In the genomic region with DNA sequence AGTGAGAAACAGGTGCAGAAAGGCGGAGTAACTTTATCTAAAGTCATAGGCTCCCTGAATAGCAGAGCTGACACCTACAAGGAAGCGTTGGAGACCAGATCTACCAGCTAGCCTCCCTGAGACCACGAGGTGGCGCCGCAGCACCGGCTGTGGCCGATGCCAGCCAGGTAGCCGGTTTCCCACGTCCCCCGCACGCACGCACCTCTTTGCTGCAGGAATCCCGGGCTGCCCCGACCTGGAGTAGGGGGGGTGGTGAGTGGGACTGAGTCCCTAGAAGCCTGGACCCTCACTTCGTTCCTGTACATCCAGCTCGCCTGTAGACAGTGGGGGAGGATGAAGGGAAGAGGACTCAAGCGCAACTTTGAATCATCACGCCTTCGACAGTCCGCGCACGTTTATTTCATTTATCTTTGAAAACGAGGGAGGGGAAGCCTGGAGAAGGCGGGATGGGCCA, we compare ENCODE assay signal across 8 cellular contexts. TPM values are rescaled to one million over a fixed set of nuclear protein-coding genes. Genes with fewer than 3 reads are reported as not detected.
A peak's percentile ranks its signal among the peaks of the same experiment; 100 is the strongest.
DNase-seq lines count a peak whose midpoint lies in the region; ATAC-seq and TF ChIP-seq lines count a peak whose summit lies in the region.

No MANE protein-coding gene starts in this region.

- H2AFZ ChIP-seq in MM.1S (ENCODE audit: low read length) (peak overlapping the region; percentile 29; the same call in 1 of the 2 replicates), osteoblast (ENCODE audit: low read length) (peak overlapping the region; percentile 36)

- peaks cover 24% of the 10 kb centered on the region for H3K4me1 Mint-ChIP-seq in activated naive CD4-positive, alpha-beta T cell treated with anti-CD3 and anti-CD28 coated beads, Interleukin-2, amount 50 U/mL, for 24 hours

- ATAC-seq in HG03439 (IDR thresholded peaks at IDR 0.05; ENCODE audit: unreplicated experiment), result no peak

- H3K27ac ChIP-seq in MM.1S (ENCODE audit: low read length) (no peak overlapping the region), osteoblast (ENCODE audit: low read depth, low read length) (peak overlapping the region; percentile 29), suprapubic skin (no peak overlapping the region)

- peaks cover 38% of the 10 kb centered on the region for H3K27me3 ChIP-seq in MM.1S (replicated peaks; ENCODE audit: insufficient read depth, low read length)
- no peaks in the 10 kb centered on the region for H3K27me3 ChIP-seq in osteoblast (ENCODE audit: insufficient read depth, low read length)
- H3K27me3 ChIP-seq in suprapubic skin, result peaks cover 25% of the 10 kb centered on the region

- no peak overlapping the region for H3K9ac ChIP-seq in MM.1S (ENCODE audit: low read length)

- H3K4me2 ChIP-seq in MM.1S (ENCODE audit: low read depth, low read length) (peak overlapping the region; percentile 76), osteoblast (ENCODE audit: insufficient read depth, low read length) (peak overlapping the region; percentile 78)

- no peaks in the 10 kb centered on the region for H3K36me3 Mint-ChIP-seq in activated naive CD4-positive, alpha-beta T cell treated with anti-CD3 and anti-CD28 coated beads, Interleukin-2, amount 50 U/mL, for 24 hours

- DNase-seq in MM.1S (peak; percentile 83), SKM-1 treated with dmso at 0.1 percent for 144 hours (lab: John Stamatoyannopoulos, UW; ENCODE audit: unreplicated experiment) (peak; percentile 72), glomerular visceral epithelial cell (ENCODE audit: extremely low spot score) (peak; percentile 80), osteoblast (ENCODE audit: insufficient read length, low spot score, missing footprints) (peak; percentile 96), suprapubic skin (ENCODE audit: low spot score in 2 of 2) (peak; percentile 85 to 93)

- peaks cover 31% of the 10 kb centered on the region for H3K27me3 Mint-ChIP-seq in activated naive CD4-positive, alpha-beta T cell treated with anti-CD3 and anti-CD28 coated beads, Interleukin-2, amount 50 U/mL, for 24 hours

- H4K20me1 ChIP-seq in MM.1S (ENCODE audit: insufficient read depth, low read length), result no peaks in the 10 kb centered on the region
- no peaks in the 10 kb centered on the region for H4K20me1 ChIP-seq in osteoblast (ENCODE audit: insufficient read depth, low read length)

- H3K36me3 ChIP-seq in MM.1S (replicated peaks; ENCODE audit: insufficient read depth, low read length) (no peaks in the 10 kb centered on the region), osteoblast (ENCODE audit: insufficient read depth, low read length) (no peaks in the 10 kb centered on the region), suprapubic skin (no peaks in the 10 kb centered on the region)

- H3K4me3 Mint-ChIP-seq in activated naive CD4-positive, alpha-beta T cell treated with anti-CD3 and anti-CD28 coated beads, Interleukin-2, amount 50 U/mL, for 24 hours, result peak overlapping the region; percentile 86

- H3K9me3 Mint-ChIP-seq in activated naive CD4-positive, alpha-beta T cell treated with anti-CD3 and anti-CD28 coated beads, Interleukin-2, amount 50 U/mL, for 24 hours, result no peaks in the 10 kb centered on the region

- no peak for TF ChIP-seq EP300 in suprapubic skin (IDR thresholded peaks at IDR 0.05)

- no peaks in the 10 kb centered on the region for H3K79me2 ChIP-seq in MM.1S (ENCODE audit: low read length)
- H3K79me2 ChIP-seq in osteoblast (ENCODE audit: insufficient read depth, low read length), result no peaks in the 10 kb centered on the region

- H3K9me3 ChIP-seq in MM.1S (replicated peaks; ENCODE audit: insufficient read depth, low read length), result no peaks in the 10 kb centered on the region
- H3K9me3 ChIP-seq in osteoblast (ENCODE audit: low read depth, low read length), result no peaks in the 10 kb centered on the region
- H3K9me3 ChIP-seq in suprapubic skin, result no peaks in the 10 kb centered on the region

- WGBS in suprapubic skin, result 4% methylated on average over 4 of the region's 24 CpGs

- H3K4me1 ChIP-seq in MM.1S (ENCODE audit: low read length) (peaks cover 9% of the 10 kb centered on the region), osteoblast (ENCODE audit: insufficient read depth, low read length) (peaks cover 31% of the 10 kb centered on the region), suprapubic skin (peaks cover 44% of the 10 kb centered on the region)

- H3F3A ChIP-seq in MM.1S (ENCODE audit: insufficient read depth, low read length), result no peaks in the 10 kb centered on the region

- no peak overlapping the region for H3K27ac Mint-ChIP-seq in activated naive CD4-positive, alpha-beta T cell treated with anti-CD3 and anti-CD28 coated beads, Interleukin-2, amount 50 U/mL, for 24 hours

- no peak for TF ChIP-seq POLR2A in suprapubic skin (IDR thresholded peaks at IDR 0.05)

- TF ChIP-seq CTCF in GM12874 (IDR thresholded peaks at IDR 0.05; ENCODE audit: insufficient read depth, low read depth, low read length) (peak; percentile 99), MM.1S (IDR thresholded peaks at IDR 0.05; ENCODE audit: low read length) (peak; percentile 97), osteoblast (IDR thresholded peaks at IDR 0.05; ENCODE audit: extremely low read depth, low read depth, low read length) (peak; percentile 97), suprapubic skin (IDR thresholded peaks at IDR 0.05) (peak; percentile 89 to 93)

- no peaks in the 10 kb centered on the region for H3K9me2 ChIP-seq in MM.1S (replicated peaks; ENCODE audit: insufficient read depth, low read length)

- peak overlapping the region; percentile 37 for H3K4me3 ChIP-seq in MM.1S (ENCODE audit: low read length)
- H3K4me3 ChIP-seq in osteoblast (ENCODE audit: insufficient read depth, low read length), result peak overlapping the region; percentile 59
- peak overlapping the region; percentile 53 for H3K4me3 ChIP-seq in suprapubic skin

RNA-seq across cellular contexts. Expression of a gene that starts 3.7 kb away (rescaled TPM):
- total RNA-seq in osteoblast, result 2.2 and 2.7 TPM in 2 replicates
- total RNA-seq in suprapubic skin, result 10 to 100 TPM; 16.9 to 84.1 (median 56.5) TPM

RNA-seq across cellular contexts. Expression of a gene that starts 11.5 kb away (rescaled TPM):
- total RNA-seq in osteoblast, result under 0.01 TPM in 1 of 2 replicates, not detected in the other
- total RNA-seq in suprapubic skin, result not detected

RNA-seq across cellular contexts. Expression of a gene that starts 15.5 kb away (rescaled TPM):
- total RNA-seq in osteoblast (37.4 and 38.0 TPM in 2 replicates), suprapubic skin (10 to 100 TPM; 31.0 to 56.1 (median 43.9) TPM)
